In genomic region chr16:66872927-66873684, GRCh38 we compare ENCODE assay signal across 8 cellular contexts. TPM values are rescaled to one million over a fixed set of nuclear protein-coding genes. Genes with fewer than 3 reads are reported as not detected.
DNase-seq lines count a peak whose midpoint lies in the region; ATAC-seq and TF ChIP-seq lines count a peak whose summit lies in the region.

No MANE protein-coding gene starts in this region.

- H3K4me1 ChIP-seq in foreskin keratinocyte (no peaks in the 10 kb centered on the region), stomach (peaks cover 7 to 26% (median 13%) of the 10 kb centered on the region in 4 donors)

- DNase-seq in Daoy (ENCODE audit: low read depth) (peak; percentile 99), KBM-7 (peak; percentile 100), SHP77 (lab: John Stamatoyannopoulos, UW) (peak; percentile 71 to 80), activated gamma-delta T cell (lab: John Stamatoyannopoulos, UW) (peak; percentile 80), foreskin keratinocyte (peak; percentile 98 to 99), neural crest cell (ENCODE audit: low read depth, low spot score) (peak; percentile 90), stomach (peak; percentile 91)

- H3K36me3 ChIP-seq in stomach, result no peaks in the 10 kb centered on the region

- in situ Hi-C loops in KBM-7 (cut with MboI; ENCODE audit: low pct_unique_long_range_greater_than_20kb, low sequenced_read_pairs), result loop anchor here (25.0 kb wide), 1 partner anchor 461 kb away; no protein-coding TSS in a partner anchor

- no peak overlapping the region for H3K27ac Mint-ChIP-seq in neural crest cell (ENCODE audit: unreplicated experiment)

- peak overlapping the region; percentile 44 for H3K4me3 Mint-ChIP-seq in neural crest cell

- H3K4me3 ChIP-seq in stomach, result peak overlapping the region; percentile 31 to 41 (median 38)

- H3K9me3 ChIP-seq in stomach, result no peaks in the 10 kb centered on the region

- H3K27me3 ChIP-seq in foreskin keratinocyte (no peaks in the 10 kb centered on the region), stomach (no peaks in the 10 kb centered on the region)

- intact Hi-C loops in stomach (cut with DNase I; ENCODE audit: low total_unique reads), result no loop called here

- peak; percentile 99 for TF ChIP-seq CTCF in foreskin keratinocyte (conservative IDR thresholded peaks at IDR 0.05)
- TF ChIP-seq CTCF in neural crest cell (conservative IDR thresholded peaks at IDR 0.05), result peak; percentile 97
- TF ChIP-seq CTCF in stomach (IDR thresholded peaks at IDR 0.05), result peak in 5 of 7 experiments; percentile 72 to 95 (median 85)

- 2 to 7% (median 5%) methylated on average over 30 to 40 of the region's 40 CpGs for WGBS in stomach, 5 donors

- H3K27me3 Mint-ChIP-seq in neural crest cell (ENCODE audit: low read depth), result peaks cover 3% of the 10 kb centered on the region

- H3K27ac ChIP-seq in foreskin keratinocyte (no peak overlapping the region), stomach (peak overlapping the region in 4 of 5 donors; percentile 64 to 75 (median 66))

- H3K9me3 Mint-ChIP-seq in neural crest cell, result no peaks in the 10 kb centered on the region

- H3K4me1 Mint-ChIP-seq in neural crest cell, result peaks cover 24% of the 10 kb centered on the region

- H3K36me3 Mint-ChIP-seq in neural crest cell (ENCODE audit: low read depth), result no peaks in the 10 kb centered on the region

- no peak for TF ChIP-seq POLR2A in stomach (IDR thresholded peaks at IDR 0.05)

- ATAC-seq in GM21723 (IDR thresholded peaks at IDR 0.05; ENCODE audit: unreplicated experiment) (peak; percentile 87), foreskin keratinocyte (peak; percentile 94)

- no peak for TF ChIP-seq EP300 in stomach (IDR thresholded peaks at IDR 0.05)

RNA-seq across cellular contexts. Expression of gene PDP2, which starts 7.2 kb away (rescaled TPM):
- total RNA-seq in Daoy (2014; rRNA removed; shearing (Covaris generic)), result 2.7 and 5.7 TPM in 2 replicates
- 14.4 and 19.6 TPM in 2 replicates for total RNA-seq in foreskin keratinocyte
- polyA plus RNA-seq in foreskin keratinocyte, result 2.8 and 4.4 TPM in 2 replicates
- total RNA-seq in neural crest cell, result 18.0 and 22.7 TPM in 2 replicates
- total RNA-seq in stomach, result 10 to 100 TPM in 1 of 5 donors, 1 to 10 TPM in 4; 4.9 to 96.9 (median 7.5) TPM
- polyA plus RNA-seq in stomach, result 1 to 10 TPM; 1.6 to 2.1 (median 1.9) TPM

RNA-seq across cellular contexts. Expression of gene CA7, which starts 28.9 kb away (rescaled TPM):
- not detected in 2 replicates for total RNA-seq in Daoy (2014; rRNA removed; shearing (Covaris generic))
- total RNA-seq in foreskin keratinocyte (not detected in 2 replicates), neural crest cell (not detected in 2 replicates), stomach (10 to 100 TPM in 1 of 5 donors, under 1 TPM in 1, not detected in 3; 0.55 to 27.8 TPM)
- polyA plus RNA-seq in foreskin keratinocyte (not detected in 2 replicates), stomach (under 1 TPM in 1 of 3 donors, not detected in 2; 0.10 TPM)

RNA-seq across cellular contexts. Expression of gene NAE1, which starts 42.3 kb away (rescaled TPM):
- 138 and 148 TPM in 2 replicates for total RNA-seq in Daoy (2014; rRNA removed; shearing (Covaris generic))
- total RNA-seq in foreskin keratinocyte (102 and 104 TPM in 2 replicates), neural crest cell (156 TPM in 2 replicates), stomach (10 to 100 TPM in 4 of 5 donors, 1 to 10 TPM in 1; 4.5 to 72.1 (median 16.9) TPM)
- polyA plus RNA-seq in foreskin keratinocyte (77.9 and 83.0 TPM in 2 replicates), stomach (10 to 100 TPM; 25.6 to 40.8 (median 32.0) TPM)

RNA-seq across cellular contexts. Expression of gene CDH16, which starts 45.6 kb away (rescaled TPM):
- not detected in 2 replicates for total RNA-seq in Daoy (2014; rRNA removed; shearing (Covaris generic))
- total RNA-seq in foreskin keratinocyte (0.07 TPM in 1 of 2 replicates, not detected in the other), neural crest cell (not detected in 2 replicates), stomach (1 to 10 TPM in 1 of 5 donors, under 1 TPM in 1, not detected in 3; 0.14 to 1.1 TPM)
- polyA plus RNA-seq in foreskin keratinocyte (0.02 TPM in 1 of 2 replicates, not detected in the other), stomach (1 to 10 TPM in 1 of 3 donors, not detected in 2; 2.3 TPM)

RNA-seq across cellular contexts. Expression of gene RRAD, which starts 52.2 kb away (rescaled TPM):
- total RNA-seq in Daoy (2014; rRNA removed; shearing (Covaris generic)), result 24.3 and 27.7 TPM in 2 replicates
- 1.5 and 2.2 TPM in 2 replicates for total RNA-seq in foreskin keratinocyte
- polyA plus RNA-seq in foreskin keratinocyte, result 1.7 and 3.1 TPM in 2 replicates
- 0.20 and 0.54 TPM in 2 replicates for total RNA-seq in neural crest cell
- 10 to 100 TPM in 2 of 5 donors, 1 to 10 TPM in 3; 1.0 to 39.7 (median 3.6) TPM for total RNA-seq in stomach
- 10 to 100 TPM in 1 of 3 donors, 1 to 10 TPM in 2; 2.9 to 37.8 (median 3.4) TPM for polyA plus RNA-seq in stomach
